Comparison of ENCODE assay signal across 8 cellular contexts in genomic region chr5:135386886-135387628, GRCh38. TPM values are rescaled to one million over a fixed set of nuclear protein-coding genes. Genes with fewer than 3 reads are reported as not detected.
DNase-seq lines count a peak whose midpoint lies in the region; ATAC-seq, FAIRE-seq and TF ChIP-seq lines count a peak whose summit lies in the region.

No MANE protein-coding gene starts in this region.

- H3K36me3 ChIP-seq in K562 (ENCODE audit: control insufficient read depth, insufficient read depth, low read length) (peaks cover 92% of the 10 kb centered on the region), HepG2 (replicated peaks in 1 of 2; ENCODE audit: control insufficient read depth in 1 of 2, insufficient read depth in 2 of 2, low read length in 2 of 2) (peaks cover 43 to 93% of the 10 kb centered on the region in 2 experiments)

- H3K9ac ChIP-seq in K562 (ENCODE audit: insufficient read depth in 1 of 2, low read depth in 2 of 2, low read length in 2 of 2): peak overlapping the region; percentile 26 to 83
- no peak overlapping the region for H3K9ac ChIP-seq in HepG2 (ENCODE audit: insufficient read depth, low read depth, low read length)

- H3K4me1 ChIP-seq in K562 (replicated peaks in 1 of 2; ENCODE audit: control insufficient read depth in 2 of 2, insufficient read depth in 2 of 2, low read length in 2 of 2) (peaks cover 25 to 42% of the 10 kb centered on the region in 2 experiments; a peak in 4 of 5 replicates), HepG2 (ENCODE audit: insufficient read depth, low read length) (peaks cover 11% of the 10 kb centered on the region)

- H4K20me1 ChIP-seq in K562 (replicated peaks; ENCODE audit: control insufficient read depth, insufficient read depth, low read length) (peaks cover 23% of the 10 kb centered on the region), HepG2 (ENCODE audit: insufficient read depth, low read length) (peaks cover 16% of the 10 kb centered on the region)

- intact Hi-C loops in K562 (cut with micrococcal nuclease): no loop called here
- intact Hi-C loops in HepG2 (cut with micrococcal nuclease; ENCODE audit: unreplicated experiment): no loop called here

- DNase-seq in A172 (ENCODE audit: low spot score): peak; percentile 84
- peak; percentile 30 for DNase-seq in HuH-7 (ENCODE audit: low spot score)
- DNase-seq in K562 (ENCODE audit: extremely low read depth in 1 of 4, low spot score in 3 of 4): peak; percentile 35 to 92 (median 63)
- DNase-seq in HepG2 (ENCODE audit: low spot score): peak; percentile 13
- DNase-seq in NCI-H2171 (lab: John Stamatoyannopoulos, UW): no peak
- DNase-seq in GM12891 (ENCODE audit: insufficient read length, low spot score): no peak

- no peak for TF ChIP-seq EP300 in K562 (IDR thresholded peaks at IDR 0.05; ENCODE audit: low read length)
- TF ChIP-seq EP300 in HepG2 (IDR thresholded peaks at IDR 0.05; ENCODE audit: low read depth in 2 of 2, low read length in 2 of 2): no peak
- TF ChIP-seq EP300 in HepG2 (CRISPR knock-in tag; IDR thresholded peaks at IDR 0.05; ENCODE audit: borderline replicate concordance): no peak

- BruUV-seq in K562 (replicated peaks; lab: Mats Ljungman, UMichigan) (no TSS peak), HepG2 (replicated peaks; lab: Mats Ljungman, UMichigan) (no TSS peak)

- TF ChIP-seq POLR2A in K562 (conservative IDR thresholded peaks at IDR 0.05) (no peak), HepG2 (IDR thresholded peaks at IDR 0.05; ENCODE audit: insufficient read depth in 1 of 2, low read depth in 2 of 2, low read length in 2 of 2) (no peak), GM12891 (IDR thresholded peaks at IDR 0.05; ENCODE audit: low read depth, low read length) (no peak)

- H2AFZ ChIP-seq in K562 (ENCODE audit: low read depth, low read length) (peak overlapping the region; percentile 10; the same call in 1 of the 2 replicates), HepG2 (ENCODE audit: low read length) (no peak overlapping the region)

- no peaks in the 10 kb centered on the region for H3K9me3 ChIP-seq in K562 (replicated peaks; ENCODE audit: control insufficient read depth, insufficient read depth, low read depth, low read length)
- no peaks in the 10 kb centered on the region for H3K9me3 ChIP-seq in HepG2 (ENCODE audit: low read length)

- POLR2A ChIA-PET in K562 (lab: Yijun Ruan, JAX): interaction anchor here (0.6 to 5.2 kb wide), 7 partner anchors 7 to 142 kb away, joined by 3 to 28 read pairs (median 3); no protein-coding TSS in a partner anchor
- POLR2A ChIA-PET in HepG2 (lab: Yijun Ruan, JAX): no interaction called here

- TF ChIP-seq RAD21 in K562 (CRISPR knock-in tag; conservative IDR thresholded peaks at IDR 0.05 in 1 of 2, IDR thresholded peaks at IDR 0.05 in 1 of 2) (no peak), HepG2 (CRISPR knock-in tag; IDR thresholded peaks at IDR 0.05) (no peak)

- H3K4me3 ChIP-seq in K562: no peak overlapping the region
- no peak overlapping the region for H3K4me3 ChIP-seq in HepG2 (replicated peaks in 1 of 3; ENCODE audit: insufficient read depth in 1 of 3, low read depth in 2 of 3, low read length in 3 of 3)

- CTCF ChIA-PET in K562 (lab: Yijun Ruan, JAX; ENCODE audit: low intra/inter-chr PET ratio) (no interaction called here), HepG2 (lab: Yijun Ruan, JAX; ENCODE audit: low intra/inter-chr PET ratio, low total read pairs) (no interaction called here)

- H3K27me3 ChIP-seq in K562 (ENCODE audit: control insufficient read depth in 2 of 2, insufficient read depth in 2 of 2, low read length in 2 of 2): no peaks in the 10 kb centered on the region
- no peaks in the 10 kb centered on the region for H3K27me3 ChIP-seq in HepG2 (ENCODE audit: control insufficient read depth in 1 of 2, insufficient read depth in 2 of 2, low read length in 2 of 2)

- peaks cover 3% of the 10 kb centered on the region for H3K9me1 ChIP-seq in K562 (ENCODE audit: control insufficient read depth, insufficient read depth, low read length)

- H3K79me2 ChIP-seq in K562 (ENCODE audit: control insufficient read depth, insufficient read depth, low read length): peaks cover 88% of the 10 kb centered on the region
- peaks cover 41% of the 10 kb centered on the region for H3K79me2 ChIP-seq in HepG2 (ENCODE audit: insufficient read depth, low read length)

- in situ Hi-C loops in K562 (cut with MboI) (no loop called here), HepG2 (cut with HindIII; ENCODE audit: extremely low pct_ligation_motif_present, low pct_unique_long_range_greater_than_20kb) (no loop called here)

- H3K27ac ChIP-seq in K562 (ENCODE audit: extremely low read depth, low read depth, low read length): peak overlapping the region; percentile 71
- no peak overlapping the region for H3K27ac ChIP-seq in HepG2 (ENCODE audit: extremely low read length, insufficient read depth, low read length)

- FAIRE-seq in K562 (lab: Jason Lieb, UNC) (peak; percentile 92), HepG2 (lab: Jason Lieb, UNC) (no peak), GM12891 (lab: Jason Lieb, UNC) (no peak)

- peak; percentile 84 for ATAC-seq in K562
- no peak for ATAC-seq in HepG2
- ATAC-seq in GM19467 (IDR thresholded peaks at IDR 0.05; ENCODE audit: unreplicated experiment): no peak
- no peak for ATAC-seq in HG03439 (IDR thresholded peaks at IDR 0.05; ENCODE audit: unreplicated experiment)

- 36% methylated on average over 8 of the region's 8 CpGs for WGBS in K562 (ENCODE audit: insufficient coverage, low coverage, missing lambda C conversion rate)
- 98% methylated on average over 8 of the region's 8 CpGs for WGBS in HepG2 (ENCODE audit: low lambda C conversion rate)

- H3K4me2 ChIP-seq in K562 (ENCODE audit: insufficient read depth, low read length): peak overlapping the region; percentile 80
- H3K4me2 ChIP-seq in HepG2 (ENCODE audit: low read depth, low read length): no peak overlapping the region

- TF ChIP-seq CTCF in K562 (IDR thresholded peaks at IDR 0.05 in 2 of 3, conservative IDR thresholded peaks at IDR 0.05 in 1 of 3; ENCODE audit: insufficient read depth in 2 of 3, low read depth in 1 of 3, low read length in 3 of 3): no peak
- no peak for TF ChIP-seq CTCF in HepG2 (CRISPR knock-in tag; IDR thresholded peaks at IDR 0.05)

TF ChIP-seq in K562, 482 proteins besides CTCF, POLR2A, EP300 and RAD21 (continues in another document):
- peak in 1 of 2 experiments; percentile 12; a peak in 1 of 4 replicates for TF ChIP-seq RCOR1 (IDR thresholded peaks at IDR 0.05; ENCODE audit: borderline replicate concordance in 1 of 2, low read depth in 2 of 2, low read length in 2 of 2)

TF ChIP-seq in HepG2, 621 proteins besides CTCF, POLR2A, EP300 and RAD21 (continues in another document):
- TF ChIP-seq CBX1 (IDR thresholded peaks at IDR 0.05; ENCODE audit: low read depth) (no peak), ZNF20 (CRISPR knock-in tag; IDR thresholded peaks at IDR 0.05) (no peak), JUN (CRISPR knock-in tag; IDR thresholded peaks at IDR 0.05) (no peak)

TF ChIP-seq in GM12891, 5 proteins besides CTCF, POLR2A, EP300 and RAD21 (continues in another document):
- TF ChIP-seq TAF1 (IDR thresholded peaks at IDR 0.05; ENCODE audit: low read depth, low read length): no peak
- no peak for TF ChIP-seq POLR2AphosphoS5 (IDR thresholded peaks at IDR 0.05; ENCODE audit: low read depth, low read length)
- TF ChIP-seq PAX5 (IDR thresholded peaks at IDR 0.05; ENCODE audit: insufficient read depth, low read length, severe bottlenecking): no peak

RNA-seq across cellular contexts. Expression of gene MACROH2A1, which starts 12.0 kb away (rescaled TPM):
- total RNA-seq in A172 (2014; rRNA removed; shearing (Covaris generic)): 339 and 388 TPM in 2 replicates
- 156 and 209 TPM in 2 replicates for total RNA-seq in K562 (2011; cell fraction: chromatin; rRNA removed; ENCODE audit: low replicate concordance)
- 99.9 and 110 TPM in 2 replicates for total RNA-seq in K562 (2011; cell fraction: nucleolus; rRNA removed)
- total RNA-seq in K562 (2011; cell fraction: nucleoplasm; rRNA removed): 185 and 322 TPM in 2 replicates
- total RNA-seq in K562 (2014; rRNA removed): 289 and 378 TPM in 2 replicates
- 193 and 194 TPM in 2 replicates for total RNA-seq in K562 (2014; rRNA removed; fragmentation: Illumina TruSeq; extraction: Trizol)
- total RNA-seq in K562 (2015; rRNA removed; fragmentation: Illumina TruSeq; extraction: Trizol): 232 and 234 TPM in 2 replicates
- 211 and 235 TPM in 2 replicates for total RNA-seq in K562 (2021)
- polyA plus RNA-seq in K562 (2011; rRNA removed): 134 and 150 TPM in 2 replicates
- polyA plus RNA-seq in K562 (2011; cell fraction: cytosol; rRNA removed): 96.8 and 139 TPM in 2 replicates
- polyA plus RNA-seq in K562 (2011; cell fraction: nucleus; rRNA removed): 246 and 303 TPM in 2 replicates
- 208 and 210 TPM in 2 replicates for polyA plus RNA-seq in K562 (2012)
- 244 and 259 TPM in 2 replicates for polyA plus RNA-seq in K562 (2014; fragmentation: Illumina TruSeq; extraction: Trizol)
- polyA plus RNA-seq in K562 (2014; fragmentation: Nextera tagmentation; extraction: Ambion mirVana): 10 to 100 TPM; 44.9 to 52.0 TPM
- polyA plus RNA-seq in K562 (2014; rRNA removed): 184 and 205 TPM in 2 replicates
- 117 and 121 TPM in 2 replicates for polyA minus RNA-seq in K562 (2011; rRNA and poly(A)+ RNA removed)
- polyA minus RNA-seq in K562 (2011; cell fraction: cytosol; rRNA and poly(A)+ RNA removed): 72.7 and 77.6 TPM in 2 replicates
- 133 and 180 TPM in 2 replicates for polyA minus RNA-seq in K562 (2011; cell fraction: nucleus; rRNA and poly(A)+ RNA removed)
- 141 and 158 TPM in 2 replicates for total RNA-seq in HepG2 (2016; rRNA removed; fragmentation: Illumina TruSeq; extraction: Trizol)
- total RNA-seq in HepG2 (2016; cell fraction: cytosol; rRNA removed; fragmentation: Illumina TruSeq; extraction: Trizol; ENCODE audit: low read depth): 34.0 and 36.6 TPM in 2 replicates
- total RNA-seq in HepG2 (2016; cell fraction: insoluble cytoplasmic fraction; rRNA removed; fragmentation: Illumina TruSeq; extraction: Trizol): 139 and 158 TPM in 2 replicates
- total RNA-seq in HepG2 (2016; cell fraction: membrane; rRNA removed; fragmentation: Illumina TruSeq; extraction: Trizol): 72.7 and 73.0 TPM in 2 replicates
- 138 and 155 TPM in 2 replicates for total RNA-seq in HepG2 (2016; cell fraction: nucleus; rRNA removed; fragmentation: Illumina TruSeq; extraction: Trizol)
- polyA plus RNA-seq in HepG2 (2011; rRNA removed): 64.7 and 69.1 TPM in 2 replicates
- 58.5 and 70.5 TPM in 2 replicates for polyA plus RNA-seq in HepG2 (2011; cell fraction: cytosol; rRNA removed)
- 131 and 137 TPM in 2 replicates for polyA plus RNA-seq in HepG2 (2011; cell fraction: nucleus; rRNA removed)
- polyA plus RNA-seq in HepG2 (2012): 67.6 and 67.7 TPM in 2 replicates
- 42.2 and 45.6 TPM in 2 replicates for polyA plus RNA-seq in HepG2 (2016; cell fraction: cytosol; fragmentation: Illumina TruSeq; extraction: Trizol; ENCODE audit: low read depth)
- 188 and 202 TPM in 2 replicates for polyA plus RNA-seq in HepG2 (2016; cell fraction: insoluble cytoplasmic fraction; fragmentation: Illumina TruSeq; extraction: Trizol; ENCODE audit: low read depth)
- 69.9 and 70.3 TPM in 2 replicates for polyA plus RNA-seq in HepG2 (2016; cell fraction: membrane; fragmentation: Illumina TruSeq; extraction: Trizol; ENCODE audit: low read depth)
- 226 and 231 TPM in 2 replicates for polyA plus RNA-seq in HepG2 (2016; cell fraction: nucleus; fragmentation: Illumina TruSeq; extraction: Trizol; ENCODE audit: insufficient read depth, low read depth)
- 58.8 and 154 TPM in 2 replicates for polyA minus RNA-seq in HepG2 (2011; rRNA and poly(A)+ RNA removed; ENCODE audit: low replicate concordance)
- polyA minus RNA-seq in HepG2 (2011; cell fraction: cytosol; rRNA and poly(A)+ RNA removed): 32.4 and 34.2 TPM in 2 replicates
- polyA minus RNA-seq in HepG2 (2011; cell fraction: nucleus; rRNA and poly(A)+ RNA removed): 125 and 144 TPM in 2 replicates
- polyA plus RNA-seq in GM12891 (2012; ENCODE audit: low read depth, missing spikeins): 86.5 TPM

Comparison
In these comparisons a context has a peak if more than half of its experiments do, and no peak if none do; other contexts are left out.
1. DNase-seq: peak in A172 (single experiment), HuH-7 (single experiment), K562 (4 of 4) and HepG2 (single experiment); none in NCI-H2171 (single experiment) and GM12891 (single experiment).